12 cellular contexts compared by ENCODE assay signal in the genomic region with DNA sequence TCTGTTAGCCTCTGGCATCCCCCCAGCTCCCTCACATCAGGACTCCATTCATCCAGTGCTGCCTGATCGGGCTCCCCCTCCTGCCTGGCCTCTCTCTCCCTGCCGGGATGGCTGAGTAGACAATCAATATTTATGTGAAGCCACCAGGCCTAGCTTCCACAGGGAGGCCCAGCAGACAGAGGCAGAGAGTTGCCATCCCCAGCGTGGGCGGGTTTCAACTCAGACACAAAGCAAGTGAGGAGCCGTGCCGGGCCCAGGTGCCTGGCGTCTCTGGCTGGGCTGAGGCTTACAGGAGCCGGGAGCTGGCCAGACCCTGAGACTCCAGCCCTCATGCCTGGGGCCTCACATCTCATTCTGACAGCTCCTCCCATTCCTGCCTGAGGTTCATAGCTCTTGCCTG. TPM values are rescaled to one million over a fixed set of nuclear protein-coding genes. Genes with fewer than 3 reads are reported as not detected.
A peak's percentile ranks its signal among the peaks of the same experiment; 100 is the strongest.
DNase-seq lines count a peak whose midpoint lies in the region; ATAC-seq, FAIRE-seq and TF ChIP-seq lines count a peak whose summit lies in the region.
"Had no signal": no experiment of that assay in that cellular context is flagged by ENCODE, and none has a peak within 500 bp of the region (broad histone marks: within the 10 kb centered on the region; RNA-seq: fewer than 3 reads in every experiment).

No MANE protein-coding gene starts in this region.

- H3K27me3 ChIP-seq in cardiac muscle cell (no peaks in the 10 kb centered on the region), dorsolateral prefrontal cortex (no peaks in the 10 kb centered on the region), muscle layer of colon (ENCODE audit: control insufficient read depth in 1 of 2, insufficient read depth in 2 of 2, low read length in 2 of 2) (no peaks in the 10 kb centered on the region), upper lobe of right lung (no peaks in the 10 kb centered on the region)

- FAIRE-seq in GM12891 (lab: Jason Lieb, UNC) = no peak

- TF ChIP-seq POLR2A in GM12891 (IDR thresholded peaks at IDR 0.05; ENCODE audit: low read depth, low read length) = no peak

- H3K9me3 Mint-ChIP-seq in Calu3 (ENCODE audit: low read depth, unreplicated experiment) = no peaks in the 10 kb centered on the region
- H3K9me3 Mint-ChIP-seq: activated B cell treated with CpG ODN at 0.5 μM for 24 hours had no signal

- CTCF ChIA-PET in Calu3 (lab: Charles Lee) = interaction anchor here (0.6 to 0.7 kb wide), 2 partner anchors 10 to 471 kb away, joined by 3 read pairs; no protein-coding TSS in a partner anchor

- H3K27ac ChIP-seq in cardiac muscle cell (peak overlapping the region; percentile 78), dorsolateral prefrontal cortex (peak overlapping the region in 13 of 59 donors; percentile 5 to 70 (median 42)), muscle layer of colon (ENCODE audit: low read depth, low read length) (peak overlapping the region; percentile 14), upper lobe of right lung (no peak overlapping the region)

- no peak overlapping the region for H3K4me3 Mint-ChIP-seq in Calu3 (ENCODE audit: low read depth, unreplicated experiment)
- H3K4me3 Mint-ChIP-seq: activated B cell treated with CpG ODN at 0.5 μM for 24 hours had no signal

- ATAC-seq in Right ventricle myocardium inferior (no peak), upper lobe of right lung (peak; percentile 22)

- peaks cover 55% of the 10 kb centered on the region for H3K27me3 Mint-ChIP-seq in Calu3 (ENCODE audit: unreplicated experiment)

- H3K4me1 ChIP-seq in cardiac muscle cell (ENCODE audit: low read depth) (peaks cover 30% of the 10 kb centered on the region), muscle layer of colon (ENCODE audit: insufficient read depth, low read length) (peaks cover 25% of the 10 kb centered on the region), upper lobe of right lung (peaks cover 12% of the 10 kb centered on the region)

- no peaks in the 10 kb centered on the region for H3K4me1 Mint-ChIP-seq in Calu3 (ENCODE audit: low read depth, unreplicated experiment)
- H3K4me1 Mint-ChIP-seq: activated B cell treated with CpG ODN at 0.5 μM for 24 hours had no signal

- no peaks in the 10 kb centered on the region for H3K9me3 ChIP-seq in cardiac muscle cell (ENCODE audit: low read depth)
- H3K9me3 ChIP-seq in muscle layer of colon (ENCODE audit: low read length) = no peaks in the 10 kb centered on the region
- H3K9me3 ChIP-seq in upper lobe of right lung = no peaks in the 10 kb centered on the region

- no peak overlapping the region for H3K27ac Mint-ChIP-seq in Calu3 (ENCODE audit: unreplicated experiment)
- H3K27ac Mint-ChIP-seq: activated B cell treated with CpG ODN at 0.5 μM for 24 hours had no signal

- no peak overlapping the region for H3K9ac ChIP-seq in muscle layer of colon (ENCODE audit: low read length)

- no peaks in the 10 kb centered on the region for H3K36me3 ChIP-seq in cardiac muscle cell
- no peaks in the 10 kb centered on the region for H3K36me3 ChIP-seq in muscle layer of colon (ENCODE audit: insufficient read depth, low read length)
- no peaks in the 10 kb centered on the region for H3K36me3 ChIP-seq in upper lobe of right lung

- intact Hi-C loops in Right ventricle myocardium inferior (cut with DNase I) = no loop called here
- intact Hi-C loops in dorsolateral prefrontal cortex (cut with DNase I) = no loop called here
- intact Hi-C loops in upper lobe of right lung (cut with DNase I) = no loop called here
- intact Hi-C loops in Calu3 (cut with micrococcal nuclease; ENCODE audit: unreplicated experiment) = no loop called here

- DNase-seq in cardiac muscle cell (ENCODE audit: low read depth in 1 of 2, low spot score in 1 of 2) (peak; percentile 27 to 82), Right ventricle myocardium inferior (ENCODE audit: missing footprints) (no peak), dorsolateral prefrontal cortex (peak in 9 of 10 donors; percentile 32 to 69 (median 58)), upper lobe of right lung (no peak), EL (no peak), GM12891 (ENCODE audit: insufficient read length, low spot score) (no peak), Calu3 (no peak)
- DNase-seq: activated B cell treated with CpG ODN at 0.5 μM for 24 hours, activated gamma-delta T cell treated with Interleukin-2 at 50 U/mL for 16 hours, NCI-H1436, occipital lobe had no signal

- TF ChIP-seq CTCF in cardiac muscle cell (IDR thresholded peaks at IDR 0.05; ENCODE audit: low read depth, low read length) (no peak), dorsolateral prefrontal cortex (IDR thresholded peaks at IDR 0.05 in 54 of 56, conservative IDR thresholded peaks at IDR 0.05 in 2 of 56; ENCODE audit: low read depth in 1 of 56, partially characterized antibody in 56 of 56) (peak in 1 of 56 donors; percentile 34), upper lobe of right lung (IDR thresholded peaks at IDR 0.05) (no peak), Calu3 (IDR thresholded peaks at IDR 0.05; ENCODE audit: unreplicated experiment) (no peak)

- no TSS peak for BruUV-seq in Calu3 (replicated peaks; lab: Mats Ljungman, UMichigan)

- H3K4me3 ChIP-seq in cardiac muscle cell (no peak overlapping the region), dorsolateral prefrontal cortex (no peak overlapping the region), muscle layer of colon (ENCODE audit: low read depth in 1 of 2, low read length in 2 of 2) (no peak overlapping the region), upper lobe of right lung (no peak overlapping the region)

- no peaks in the 10 kb centered on the region for H3K36me3 Mint-ChIP-seq in Calu3 (ENCODE audit: insufficient read depth, unreplicated experiment)

TF ChIP-seq in GM12891, 5 proteins besides CTCF, POLR2A, EP300 and RAD21:
- TF ChIP-seq SPI1 (IDR thresholded peaks at IDR 0.05; ENCODE audit: low read depth, low read length) (no peak), POLR2AphosphoS5 (IDR thresholded peaks at IDR 0.05; ENCODE audit: low read depth, low read length) (no peak), TAF1 (IDR thresholded peaks at IDR 0.05; ENCODE audit: low read depth, low read length) (no peak), POU2F2 (IDR thresholded peaks at IDR 0.05; ENCODE audit: low read depth, low read length) (no peak), PAX5 (IDR thresholded peaks at IDR 0.05; ENCODE audit: insufficient read depth, low read length, severe bottlenecking) (no peak)

RNA-seq across cellular contexts. Expression of a gene that starts 34.5 kb away (rescaled TPM):
- total RNA-seq in cardiac muscle cell (91.9 and 107 TPM in 2 replicates), Right ventricle myocardium inferior (87.1 TPM), dorsolateral prefrontal cortex (100 to 1,000 TPM in 118 of 120 experiments, 10 to 100 TPM in 2; 87.0 to 184 (median 142) TPM), upper lobe of right lung (93.8 TPM), Calu3 (2022) (1.9 and 3.9 TPM in 2 replicates)
- 64.5 and 67.5 TPM in 2 replicates for polyA plus RNA-seq in cardiac muscle cell
- polyA plus RNA-seq in GM12891 (2012; ENCODE audit: low read depth, missing spikeins) = 3.6 TPM

Comparison
In these comparisons a context has a peak if more than half of its experiments do, and no peak if none do; other contexts are left out.
1. DNase-seq: peak in cardiac muscle cell (2 of 2) and dorsolateral prefrontal cortex (9 of 10); none in Right ventricle myocardium inferior (single experiment), upper lobe of right lung (single experiment), EL (single experiment), GM12891 (single experiment) and Calu3 (single experiment).
2. RNA of a gene that starts 34.5 kb away (total RNA-seq): 87.0 to 184 TPM in dorsolateral prefrontal cortex, 91.9 to 107 TPM in cardiac muscle cell, 93.8 TPM in upper lobe of right lung (single experiment) and 87.1 TPM in Right ventricle myocardium inferior (single experiment); 1.9 to 3.9 TPM in Calu3; every median in the first group is over 10 times any median in the second.